ENCODE assay signal across 13 cellular contexts in genomic region chr4:147596377-147596776, GRCh38. TPM values are rescaled to one million over a fixed set of nuclear protein-coding genes. Genes with fewer than 3 reads are reported as not detected.
DNase-seq lines count a peak whose midpoint lies in the region; ATAC-seq and TF ChIP-seq lines count a peak whose summit lies in the region.
"Had no signal": no experiment of that assay in that cellular context is flagged by ENCODE, and none has a peak within 500 bp of the region (broad histone marks: within the 10 kb centered on the region; RNA-seq: fewer than 3 reads in every experiment).

No MANE protein-coding gene starts in this region.

- H3K4me1 ChIP-seq in left lung = peaks cover 0 to 3% of the 10 kb centered on the region in 2 donors

- no peaks in the 10 kb centered on the region for H3K4me1 Mint-ChIP-seq in activated naive CD4-positive, alpha-beta T cell treated with anti-CD3 and anti-CD28 coated beads for 36 hours (ENCODE audit: low read depth)

- H3K4me3 Mint-ChIP-seq in activated naive CD4-positive, alpha-beta T cell treated with anti-CD3 and anti-CD28 coated beads for 36 hours = no peak overlapping the region
- H3K4me3 Mint-ChIP-seq: activated T-cell treated with anti-CD3 and anti-CD28 coated beads, Interleukin-2, amount 50 U/mL, for 4 hours had no signal

- no peaks in the 10 kb centered on the region for H3K9me3 ChIP-seq in left lung
- H3K9me3 ChIP-seq: ovary had no signal

- H3K27ac Mint-ChIP-seq in activated naive CD4-positive, alpha-beta T cell treated with anti-CD3 and anti-CD28 coated beads for 36 hours = no peak overlapping the region

- H3K27me3 Mint-ChIP-seq in activated naive CD4-positive, alpha-beta T cell treated with anti-CD3 and anti-CD28 coated beads for 36 hours (ENCODE audit: low read depth) = no peaks in the 10 kb centered on the region

- H3K4me3 ChIP-seq in left lung = no peak overlapping the region
- H3K4me3 ChIP-seq: ovary had no signal

- ATAC-seq in GM18868 (IDR thresholded peaks at IDR 0.05; ENCODE audit: unreplicated experiment) = peak; percentile 42
- ATAC-seq in left lung = peak; percentile 24
- no peak for ATAC-seq in omental fat pad (ENCODE audit: low FRiP score)
- ATAC-seq: activated T-cell treated with anti-CD3 and anti-CD28 coated beads, Interleukin-2, amount 50 U/mL, for 4 hours; stimulated activated naive CD8-positive, alpha-beta T cell treated with anti-CD3 and anti-CD28 coated beads, Interleukin-15, Interleukin-2, amounts not matched to agents 100 U/mL and 50 U/mL, for 24 hours had no signal

- CTCF ChIA-PET in activated naive CD4-positive, alpha-beta T cell treated with anti-CD3 and anti-CD28 coated beads for 36 hours (lab: Charles Lee) = interaction anchor here (1.1 to 2.4 kb wide), 2 partner anchors 10 to 271 kb away, joined by 3 to 13 read pairs; no protein-coding TSS in a partner anchor

- intact Hi-C loops in left lung (cut with DNase I) = no loop called here
- intact Hi-C loops in activated naive CD4-positive, alpha-beta T cell treated with anti-CD3 and anti-CD28 coated beads for 36 hours (cut with micrococcal nuclease) = loop anchor here (1.0 kb wide), 1 partner anchor 270 kb away; no protein-coding TSS in a partner anchor

- no peaks in the 10 kb centered on the region for H3K27me3 ChIP-seq in left lung
- H3K27me3 ChIP-seq: ovary had no signal

- no peaks in the 10 kb centered on the region for H3K36me3 Mint-ChIP-seq in activated naive CD4-positive, alpha-beta T cell treated with anti-CD3 and anti-CD28 coated beads for 36 hours (ENCODE audit: low read depth)

- H3K9me3 Mint-ChIP-seq in activated naive CD4-positive, alpha-beta T cell treated with anti-CD3 and anti-CD28 coated beads for 36 hours = no peaks in the 10 kb centered on the region
- H3K9me3 Mint-ChIP-seq: activated T-cell treated with anti-CD3 and anti-CD28 coated beads, Interleukin-2, amount 50 U/mL, for 4 hours had no signal

- DNase-seq in Kasumi-1 (lab: John Stamatoyannopoulos, UW) (peak; percentile 27 to 35), astrocyte of the hippocampus (ENCODE audit: low read depth, low spot score) (peak; percentile 29), left lung (no peak), omental fat pad (ENCODE audit: low spot score) (no peak), cerebellar nuclear complex (lab: John Stamatoyannopoulos, UW) (no peak)
- no peak for DNase-seq in activated naive CD4-positive, alpha-beta T cell treated with anti-CD3 and anti-CD28 coated beads for 36 hours
- DNase-seq: activated T-cell treated with anti-CD3 and anti-CD28 coated beads, Interleukin-2, amount 50 U/mL, for 4 hours; caudate nucleus; NCI-H187 treated with DMSO at 0.1 percent for 48 hours; ovary; stimulated activated CD4-positive, alpha-beta T cell treated with anti-CD3 and anti-CD28 coated beads, Interleukin-4, amount 100 ng/mL, for 1 hour; stimulated activated naive CD8-positive, alpha-beta T cell treated with anti-CD3 and anti-CD28 coated beads, Interleukin-15, Interleukin-2, amounts not matched to agents 100 U/mL and 50 U/mL, for 24 hours had no signal

- TF ChIP-seq CTCF in left lung (IDR thresholded peaks at IDR 0.05) = no peak
- no peak for TF ChIP-seq CTCF in omental fat pad (IDR thresholded peaks at IDR 0.05)

- H3K36me3 ChIP-seq in left lung = no peaks in the 10 kb centered on the region
- H3K36me3 ChIP-seq: ovary had no signal

- H3K27ac ChIP-seq in left lung = no peak overlapping the region
- H3K27ac ChIP-seq: ovary had no signal

RNA-seq across cellular contexts. Expression of gene TMEM184C, which starts 20.8 kb away (rescaled TPM):
- total RNA-seq in left lung (10 to 100 TPM; 35.5 to 42.1 TPM), omental fat pad (10 to 100 TPM; 25.5 to 36.1 (median 28.5) TPM)
- total RNA-seq in activated naive CD4-positive, alpha-beta T cell treated with anti-CD3 and anti-CD28 coated beads for 36 hours = 10 to 100 TPM; 11.5 to 12.5 TPM

Comparison
In these comparisons a context has a peak if more than half of its experiments do, and no peak if none do; other contexts are left out.
1. DNase-seq: peak in Kasumi-1 (2 of 2) and astrocyte of the hippocampus (single experiment); none in left lung (0 of 2), omental fat pad (single experiment), cerebellar nuclear complex (0 of 2) and activated naive CD4-positive, alpha-beta T cell treated with anti-CD3 and anti-CD28 coated beads for 36 hours (single experiment).